30 cellular contexts compared by ENCODE assay signal in the genomic region with DNA sequence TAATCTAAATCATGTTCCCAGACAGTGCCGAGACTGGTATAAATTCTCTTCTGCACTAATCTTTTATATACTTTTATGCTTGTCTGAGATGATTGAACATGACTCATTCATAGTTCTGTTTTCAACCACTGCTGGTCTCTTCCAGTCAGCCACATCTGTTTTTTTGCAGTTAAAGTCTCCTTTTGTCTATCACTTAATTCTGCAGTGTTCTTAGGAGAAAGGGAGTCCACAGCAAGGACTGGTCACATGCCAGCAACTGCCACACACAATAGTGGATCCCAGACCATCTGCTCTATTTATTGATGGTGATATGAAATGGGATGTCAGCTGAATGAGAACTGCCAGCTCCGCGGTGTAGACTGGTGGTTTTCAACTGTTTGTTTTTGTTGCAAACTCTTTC.
DNase-seq lines count a peak whose midpoint lies in the region; ATAC-seq and TF ChIP-seq lines count a peak whose summit lies in the region.
"Had no signal": no experiment of that assay in that cellular context is flagged by ENCODE, and none has a peak within 500 bp of the region (broad histone marks: within the 10 kb centered on the region; RNA-seq: fewer than 3 reads in every experiment).

No MANE protein-coding gene starts in this region.

- H3K27me3 ChIP-seq in adipocyte (replicated peaks; ENCODE audit: control insufficient read depth, insufficient read depth, low read length) (peaks cover 27% of the 10 kb centered on the region), dorsolateral prefrontal cortex (peaks cover 0 to 30% (median 3%) of the 10 kb centered on the region in 45 donors)
- H3K27me3 ChIP-seq: BLaER1 treated with 17β-estradiol and CSF1 and Interleukin-3, amounts not matched to agents 10 nM and 100 nM; tibial nerve had no signal

- H3K27ac ChIP-seq in dorsolateral prefrontal cortex, result no peak overlapping the region
- H3K27ac ChIP-seq: BLaER1 treated with 17β-estradiol and CSF1 and Interleukin-3, amounts not matched to agents 10 nM and 100 nM; esophagus muscularis mucosa; stomach; tibial nerve had no signal

- no peaks in the 10 kb centered on the region for H3K9me3 ChIP-seq in adipocyte (ENCODE audit: control insufficient read depth, low read length)
- H3K9me3 ChIP-seq: Caco-2, SK-N-SH, tibial nerve had no signal

- no peak for ATAC-seq in esophagus mucosa
- ATAC-seq: activated T-helper 17 cell treated with anti-CD3 and anti-CD28 coated beads, Interleukin-2, amount 50 U/mL, for 72 hours; HepG2; natural killer cell treated with Interleukin-12 subunit alpha and Interleukin-12 subunit beta and Interleukin-15 and Interleukin-18, amount 100 ng/mL, for 72 hours had no signal

- DNase-seq in AG08396 (ENCODE audit: low spot score) (peak; percentile 24), H4 (ENCODE audit: low spot score) (peak; percentile 55), adipocyte (ENCODE audit: low read depth) (peak; percentile 39), foreskin melanocyte (peak; percentile 11), NCI-H510A treated with DMSO at 0.1 percent for 48 hours (lab: John Stamatoyannopoulos, UW) (no peak), dorsolateral prefrontal cortex (no peak)
- DNase-seq in stimulated activated CD4-positive, alpha-beta T cell treated with anti-CD3 and anti-CD28 coated beads, Interleukin-15, amount 100 ng/mL, for 24 hours, result no peak
- DNase-seq: activated CD4-positive, alpha-beta memory T cell treated with anti-CD3 and anti-CD28 coated beads, Interleukin-2, amount 10 ng/mL, durations not matched to agents 7 days and 5 days; activated CD4-positive, alpha-beta T cell treated with anti-CD3 and anti-CD28 coated beads for 1 hour; activated naive CD4-positive, alpha-beta T cell treated with anti-CD3 and anti-CD28 coated beads, Interleukin-2, amount 50 U/mL, for 16 hours; amygdala; Caco-2; DMS79; GF-D8; Kasumi-1; kidney glomerular epithelial cell; NCI-H187; NCI-H526 treated with DMSO at 0.1 percent for 48 hours; RPMI8226; SK-N-SH; stimulated activated CD4-positive, alpha-beta T cell treated with anti-CD3 and anti-CD28 coated beads, Interleukin-2, amount 100 ng/mL, for 24 hours; stomach had no signal

- no peak overlapping the region for H3K4me3 ChIP-seq in adipocyte (ENCODE audit: low read length)
- no peak overlapping the region for H3K4me3 ChIP-seq in dorsolateral prefrontal cortex
- H3K4me3 ChIP-seq: BLaER1 treated with 17β-estradiol and CSF1 and Interleukin-3, amounts not matched to agents 10 nM and 100 nM; esophagus muscularis mucosa; lung; stomach; tibial nerve had no signal

- intact Hi-C loops in dorsolateral prefrontal cortex (cut with DNase I), result no loop called here

- no peak overlapping the region for H3K9ac ChIP-seq in adipocyte (ENCODE audit: low read length)
- H3K9ac ChIP-seq: BLaER1 treated with 17β-estradiol and CSF1 and Interleukin-3, amounts not matched to agents 10 nM and 100 nM; SK-N-SH had no signal

- no peaks in the 10 kb centered on the region for H3K4me1 ChIP-seq in adipocyte (ENCODE audit: control insufficient read depth, insufficient read depth, low read length)
- H3K4me1 ChIP-seq: BLaER1 treated with 17β-estradiol and CSF1 and Interleukin-3, amounts not matched to agents 10 nM and 100 nM; Caco-2; esophagus muscularis mucosa; stomach; tibial nerve had no signal

- no peaks in the 10 kb centered on the region for H3K36me3 ChIP-seq in adipocyte (ENCODE audit: control insufficient read depth, insufficient read depth, low read length, severe bottlenecking)
- H3K36me3 ChIP-seq: BLaER1 treated with 17β-estradiol and CSF1 and Interleukin-3, amounts not matched to agents 10 nM and 100 nM; esophagus muscularis mucosa; stomach; tibial nerve had no signal

- TF ChIP-seq CTCF in dorsolateral prefrontal cortex (IDR thresholded peaks at IDR 0.05 in 54 of 56, conservative IDR thresholded peaks at IDR 0.05 in 2 of 56; ENCODE audit: low read depth in 1 of 56, partially characterized antibody in 56 of 56), result no peak

Comparison
In these comparisons a context has a peak if more than half of its experiments do, and no peak if none do; other contexts are left out.
1. DNase-seq: peak in AG08396 (single experiment), H4 (single experiment), adipocyte (single experiment) and foreskin melanocyte (single experiment); none in NCI-H510A treated with DMSO at 0.1 percent for 48 hours (single experiment), dorsolateral prefrontal cortex (0 of 10) and stimulated activated CD4-positive, alpha-beta T cell treated with anti-CD3 and anti-CD28 coated beads, Interleukin-15, amount 100 ng/mL, for 24 hours (single experiment).